In genomic region chr5:177444106-177445051, GRCh38 we compare ENCODE assay signal across 9 cellular contexts. TPM values are rescaled to one million over a fixed set of nuclear protein-coding genes. Genes with fewer than 3 reads are reported as not detected.
DNase-seq lines count a peak whose midpoint lies in the region; ATAC-seq lines count a peak whose summit lies in the region.
"Had no signal": no experiment of that assay in that cellular context is flagged by ENCODE, and none has a peak within 500 bp of the region (broad histone marks: within the 10 kb centered on the region; RNA-seq: fewer than 3 reads in every experiment).

No MANE protein-coding gene starts in this region.

- DNase-seq in stimulated activated naive CD8-positive, alpha-beta T cell treated with anti-CD3 and anti-CD28 coated beads, Interleukin-15, Interleukin-2, amounts not matched to agents 100 U/mL and 50 U/mL, for 24 hours = no peak
- no peak for DNase-seq in activated T-helper 2 cell treated with anti-CD3 and anti-CD28 coated beads, Interferon-gamma antibody, Interleukin-2, Interleukin-4, amounts not matched to agents 10 μg/mL and 5 μg/mL and 100 μg/mL, durations not matched to agents 14 hours and 24 hours and 36 hours (ENCODE audit: low spot score)
- no peak for DNase-seq in T-helper 9 cell
- no peak for DNase-seq in GDM1 (lab: John Stamatoyannopoulos, UW)
- no peak for DNase-seq in LoVo (ENCODE audit: low spot score)
- DNase-seq: COR-L47 had no signal

- no peaks in the 10 kb centered on the region for H3K27me3 Mint-ChIP-seq in stimulated activated naive CD8-positive, alpha-beta T cell treated with anti-CD3 and anti-CD28 coated beads, Interleukin-15, Interleukin-2, amounts not matched to agents 100 ng/mL and 50 ng/mL, for 24 hours
- H3K27me3 Mint-ChIP-seq in activated T-helper 2 cell treated with anti-CD3 and anti-CD28 coated beads, Interferon-gamma antibody, Interleukin-2, Interleukin-4, amounts not matched to agents 10 μg/mL and 5 μg/mL and 100 μg/mL, durations not matched to agents 14 hours and 24 hours and 36 hours (ENCODE audit: low read depth) = peaks cover 2% of the 10 kb centered on the region

- peaks cover 13% of the 10 kb centered on the region for H3K36me3 Mint-ChIP-seq in stimulated activated naive CD8-positive, alpha-beta T cell treated with anti-CD3 and anti-CD28 coated beads, Interleukin-15, Interleukin-2, amounts not matched to agents 100 ng/mL and 50 ng/mL, for 24 hours (ENCODE audit: low read depth)
- peaks cover 31% of the 10 kb centered on the region for H3K36me3 Mint-ChIP-seq in activated T-helper 2 cell treated with anti-CD3 and anti-CD28 coated beads, Interferon-gamma antibody, Interleukin-2, Interleukin-4, amounts not matched to agents 10 μg/mL and 5 μg/mL and 100 μg/mL, durations not matched to agents 14 hours and 24 hours and 36 hours (ENCODE audit: low read depth)

- intact Hi-C loops in activated T-helper 2 cell treated with anti-CD3 and anti-CD28 coated beads, Interferon-gamma antibody, Interleukin-2, Interleukin-4, amounts not matched to agents 10 μg/mL and 5 μg/mL and 100 μg/mL, durations not matched to agents 14 hours and 24 hours and 36 hours (cut with micrococcal nuclease) = loop anchor here (1.0 kb wide), 1 partner anchor 10 kb away; no protein-coding TSS in a partner anchor

- H3K4me1 Mint-ChIP-seq in stimulated activated naive CD8-positive, alpha-beta T cell treated with anti-CD3 and anti-CD28 coated beads, Interleukin-15, Interleukin-2, amounts not matched to agents 100 ng/mL and 50 ng/mL, for 24 hours (ENCODE audit: low read depth) = peaks cover 57% of the 10 kb centered on the region
- peaks cover 41% of the 10 kb centered on the region for H3K4me1 Mint-ChIP-seq in activated T-helper 2 cell treated with anti-CD3 and anti-CD28 coated beads, Interferon-gamma antibody, Interleukin-2, Interleukin-4, amounts not matched to agents 10 μg/mL and 5 μg/mL and 100 μg/mL, durations not matched to agents 14 hours and 24 hours and 36 hours (ENCODE audit: low read depth)

- H3K27ac Mint-ChIP-seq in stimulated activated naive CD8-positive, alpha-beta T cell treated with anti-CD3 and anti-CD28 coated beads, Interleukin-15, Interleukin-2, amounts not matched to agents 100 ng/mL and 50 ng/mL, for 24 hours = peak overlapping the region; percentile 68
- peak overlapping the region; percentile 73 for H3K27ac Mint-ChIP-seq in activated T-helper 2 cell treated with anti-CD3 and anti-CD28 coated beads, Interferon-gamma antibody, Interleukin-2, Interleukin-4, amounts not matched to agents 10 μg/mL and 5 μg/mL and 100 μg/mL, durations not matched to agents 14 hours and 24 hours and 36 hours

- ATAC-seq in stimulated activated naive CD8-positive, alpha-beta T cell treated with anti-CD3 and anti-CD28 coated beads, Interleukin-15, Interleukin-2, amounts not matched to agents 100 U/mL and 50 U/mL, for 24 hours = no peak

- peak overlapping the region; percentile 75 for H3K4me3 Mint-ChIP-seq in stimulated activated naive CD8-positive, alpha-beta T cell treated with anti-CD3 and anti-CD28 coated beads, Interleukin-15, Interleukin-2, amounts not matched to agents 100 ng/mL and 50 ng/mL, for 24 hours
- peak overlapping the region; percentile 47 for H3K4me3 Mint-ChIP-seq in activated T-helper 2 cell treated with anti-CD3 and anti-CD28 coated beads, Interferon-gamma antibody, Interleukin-2, Interleukin-4, amounts not matched to agents 10 μg/mL and 5 μg/mL and 100 μg/mL, durations not matched to agents 14 hours and 24 hours and 36 hours (ENCODE audit: low read depth)

- no peaks in the 10 kb centered on the region for H3K9me3 Mint-ChIP-seq in stimulated activated naive CD8-positive, alpha-beta T cell treated with anti-CD3 and anti-CD28 coated beads, Interleukin-15, Interleukin-2, amounts not matched to agents 100 ng/mL and 50 ng/mL, for 24 hours
- no peaks in the 10 kb centered on the region for H3K9me3 Mint-ChIP-seq in activated T-helper 2 cell treated with anti-CD3 and anti-CD28 coated beads, Interferon-gamma antibody, Interleukin-2, Interleukin-4, amounts not matched to agents 10 μg/mL and 5 μg/mL and 100 μg/mL, durations not matched to agents 14 hours and 24 hours and 36 hours

RNA-seq across cellular contexts. Expression of gene PRR7, which starts 2.2 kb away (rescaled TPM):
- 12.1 and 13.0 TPM in 2 replicates for total RNA-seq in activated T-helper 2 cell treated with anti-CD3 and anti-CD28 coated beads, Interferon-gamma antibody, Interleukin-2, Interleukin-4, amounts not matched to agents 10 μg/mL and 5 μg/mL and 100 μg/mL, durations not matched to agents 14 hours and 24 hours and 36 hours

RNA-seq across cellular contexts. Expression of gene GRK6, which starts 17.9 kb away (rescaled TPM):
- 131 and 134 TPM in 2 replicates for total RNA-seq in activated T-helper 2 cell treated with anti-CD3 and anti-CD28 coated beads, Interferon-gamma antibody, Interleukin-2, Interleukin-4, amounts not matched to agents 10 μg/mL and 5 μg/mL and 100 μg/mL, durations not matched to agents 14 hours and 24 hours and 36 hours

RNA-seq across cellular contexts. Expression of gene DBN1, which starts 29.1 kb away (rescaled TPM):
- 28.7 and 32.9 TPM in 2 replicates for total RNA-seq in activated T-helper 2 cell treated with anti-CD3 and anti-CD28 coated beads, Interferon-gamma antibody, Interleukin-2, Interleukin-4, amounts not matched to agents 10 μg/mL and 5 μg/mL and 100 μg/mL, durations not matched to agents 14 hours and 24 hours and 36 hours

RNA-seq across cellular contexts. Expression of gene F12, which starts 35.0 kb away (rescaled TPM):
- 3.5 and 5.8 TPM in 2 replicates for total RNA-seq in activated T-helper 2 cell treated with anti-CD3 and anti-CD28 coated beads, Interferon-gamma antibody, Interleukin-2, Interleukin-4, amounts not matched to agents 10 μg/mL and 5 μg/mL and 100 μg/mL, durations not matched to agents 14 hours and 24 hours and 36 hours

RNA-seq across cellular contexts. Expression of gene PFN3, which starts 43.9 kb away (rescaled TPM):
- not detected in 2 replicates for total RNA-seq in activated T-helper 2 cell treated with anti-CD3 and anti-CD28 coated beads, Interferon-gamma antibody, Interleukin-2, Interleukin-4, amounts not matched to agents 10 μg/mL and 5 μg/mL and 100 μg/mL, durations not matched to agents 14 hours and 24 hours and 36 hours
- total RNA-seq: liver, Peyer's patch had no signal
